In the genomic region with DNA sequence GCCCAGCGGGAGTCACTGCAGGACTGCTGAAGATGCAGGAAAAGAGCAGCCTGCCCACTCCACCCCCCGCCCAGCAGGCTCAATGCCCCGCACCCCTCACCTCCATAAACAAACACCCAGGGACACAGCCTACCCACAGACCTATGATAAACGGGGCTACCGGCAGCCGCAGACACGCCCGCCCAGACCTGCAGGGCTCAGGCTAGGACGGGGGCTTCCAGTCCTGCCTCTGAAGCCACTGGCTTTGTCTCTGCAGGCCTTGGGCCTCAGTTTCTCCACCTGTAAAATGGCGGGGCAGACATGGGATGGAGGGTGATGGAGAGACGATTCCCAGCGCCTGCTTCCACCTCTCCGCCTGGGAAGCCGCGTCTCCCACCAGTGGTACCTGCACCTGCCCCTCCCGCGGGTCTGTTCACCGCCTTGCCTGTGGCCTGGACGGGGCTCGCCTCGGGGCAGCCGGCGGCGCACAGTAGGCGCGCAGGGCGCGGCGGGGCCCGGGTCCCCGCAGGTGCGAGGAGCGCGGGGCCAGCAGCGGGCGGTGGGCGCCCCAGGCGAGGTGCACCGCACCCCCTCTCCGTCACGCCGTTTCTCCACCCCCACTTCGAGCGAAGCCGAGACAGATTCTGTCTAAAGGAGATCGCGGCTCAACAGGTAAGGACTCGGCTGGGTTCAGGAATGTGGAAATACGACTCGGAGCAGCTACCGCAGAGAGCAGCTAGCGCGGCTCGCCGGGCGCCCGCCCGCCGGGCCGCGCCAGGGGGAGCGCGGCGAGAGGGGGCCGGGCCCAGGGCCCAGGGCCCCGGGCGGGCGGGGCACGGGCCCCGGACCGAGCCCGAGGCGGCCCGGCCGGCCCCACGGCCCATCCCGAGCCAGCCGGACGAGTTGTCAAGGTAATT, we compare ENCODE assay signal across 8 cellular contexts. TPM values are rescaled to one million over a fixed set of nuclear protein-coding genes. Genes with fewer than 3 reads are reported as not detected.
A peak's percentile ranks its signal among the peaks of the same experiment; 100 is the strongest.
DNase-seq lines count a peak whose midpoint lies in the region; ATAC-seq, FAIRE-seq and TF ChIP-seq lines count a peak whose summit lies in the region.

No MANE protein-coding gene starts in this region.

- H3K36me3 ChIP-seq in H7 (replicated peaks; ENCODE audit: control insufficient read depth, insufficient read depth, low read length) (no peaks in the 10 kb centered on the region), endothelial cell of umbilical vein (ENCODE audit: control insufficient read depth in 2 of 2, extremely low read depth in 1 of 2, insufficient read depth in 2 of 2, low read length in 2 of 2) (no peaks in the 10 kb centered on the region), neural progenitor cell (no peaks in the 10 kb centered on the region), GM23248 (ENCODE audit: low read depth) (no peaks in the 10 kb centered on the region)

- dilution Hi-C loops in endothelial cell of umbilical vein (cut with MboI; ENCODE audit: extremely low pct_ligation_motif_present, low sequenced_read_pairs), result no loop called here

- no peaks in the 10 kb centered on the region for H3K79me2 ChIP-seq in endothelial cell of umbilical vein (ENCODE audit: control insufficient read depth, insufficient read depth, low read length)
- no peaks in the 10 kb centered on the region for H3K79me2 ChIP-seq in neural progenitor cell (ENCODE audit: low read depth)
- H3K79me2 ChIP-seq in GM23248 (ENCODE audit: insufficient read depth), result no peaks in the 10 kb centered on the region

- 7 to 9% methylated on average over 50 to 76 of the region's 79 CpGs for WGBS in GM23248 (ENCODE audit: low coverage in 1 of 2, low lambda C conversion rate in 2 of 2, missing lambda C conversion rate in 2 of 2), 2 experiments

- H3K9me2 ChIP-seq in GM23248 (ENCODE audit: insufficient read depth), result no peaks in the 10 kb centered on the region

- ATAC-seq in Right ventricle myocardium superior (ENCODE audit: poor library complexity), result no peak

- peaks cover 61% of the 10 kb centered on the region for H3F3A ChIP-seq in neural progenitor cell (ENCODE audit: low read depth)
- no peaks in the 10 kb centered on the region for H3F3A ChIP-seq in GM23248 (ENCODE audit: insufficient read depth)

- H3K4me1 ChIP-seq in endothelial cell of umbilical vein (ENCODE audit: control insufficient read depth, extremely low read depth, insufficient read depth, low read length) (peaks cover 8% of the 10 kb centered on the region), neural progenitor cell (peaks cover 30% of the 10 kb centered on the region), GM23248 (ENCODE audit: insufficient read depth) (peaks cover 11% of the 10 kb centered on the region; the same call in 1 of the 2 replicates)

- CTCF ChIA-PET in endothelial cell of umbilical vein (lab: Charles Lee), result interaction anchor here (0.7 to 1.1 kb wide), 3 partner anchors 111 to 330 kb away, joined by 3 to 5 read pairs (median 4); no protein-coding TSS in a partner anchor

- H3K27me3 Mint-ChIP-seq in neural progenitor cell (ENCODE audit: insufficient read depth, low read depth), result peaks cover 31% of the 10 kb centered on the region

- intact Hi-C loops in endothelial cell of umbilical vein (cut with micrococcal nuclease), result no loop called here
- intact Hi-C loops in Right ventricle myocardium superior (cut with DNase I), result no loop called here

- TF ChIP-seq CTCF in endothelial cell of umbilical vein (IDR thresholded peaks at IDR 0.05; ENCODE audit: extremely low read depth in 1 of 2, insufficient read depth in 1 of 2, low read depth in 1 of 2, low read length in 2 of 2) (no peak), neural progenitor cell (IDR thresholded peaks at IDR 0.05) (no peak)

- H3K27me3 ChIP-seq in H7 (ENCODE audit: control insufficient read depth, insufficient read depth, low read length) (peaks cover 78% of the 10 kb centered on the region), endothelial cell of umbilical vein (ENCODE audit: control insufficient read depth in 2 of 2, insufficient read depth in 2 of 2, low read length in 2 of 2) (peaks cover 54 to 66% of the 10 kb centered on the region in 2 experiments), neural progenitor cell (peaks cover 91% of the 10 kb centered on the region), GM23248 (replicated peaks; ENCODE audit: insufficient read depth) (peaks cover 52% of the 10 kb centered on the region)

- H3K36me3 Mint-ChIP-seq in neural progenitor cell, result peaks cover 2% of the 10 kb centered on the region

- no peak for FAIRE-seq in endothelial cell of umbilical vein (lab: Jason Lieb, UNC)

- H3K4me3 ChIP-seq in H7 (ENCODE audit: insufficient read depth, low read depth, low read length), result no peak overlapping the region
- H3K4me3 ChIP-seq in endothelial cell of umbilical vein (replicated peaks in 1 of 3; ENCODE audit: insufficient read depth in 1 of 3, low read depth in 1 of 3, low read length in 3 of 3), result no peak overlapping the region
- H3K4me3 ChIP-seq in neural progenitor cell, result peak overlapping the region; percentile 55
- H3K4me3 ChIP-seq in GM23248, result no peak overlapping the region

- H3K9me1 ChIP-seq in endothelial cell of umbilical vein (replicated peaks; ENCODE audit: control insufficient read depth, extremely low read depth, insufficient read depth, low read length), result no peaks in the 10 kb centered on the region

- no peaks in the 10 kb centered on the region for H3K9me3 Mint-ChIP-seq in neural progenitor cell

- no TSS peak for BruUV-seq in endothelial cell of umbilical vein (replicated peaks; lab: Mats Ljungman, UMichigan)

- H3K9ac ChIP-seq in endothelial cell of umbilical vein (replicated peaks; ENCODE audit: extremely low read depth, insufficient read depth, low read length) (no peak overlapping the region), neural progenitor cell (no peak overlapping the region), GM23248 (no peak overlapping the region)

- H2AFZ ChIP-seq in endothelial cell of umbilical vein (ENCODE audit: low read depth, low read length) (no peak overlapping the region), neural progenitor cell (replicated peaks) (no peak overlapping the region), GM23248 (no peak overlapping the region)

- DNase-seq in H7, result peak; percentile 81
- DNase-seq in NCI-H2171 treated with DMSO at 0.1 percent for 48 hours (lab: John Stamatoyannopoulos, UW), result peak; percentile 52
- no peak for DNase-seq in endothelial cell of umbilical vein (ENCODE audit: low read depth, low spot score)
- peak; percentile 60 for DNase-seq in neural progenitor cell (ENCODE audit: low spot score)
- no peak for DNase-seq in activated T-cell treated with anti-CD3 and anti-CD28 coated beads, Interleukin-2, amount 50 U/mL, for 1 hour
- DNase-seq in GM23248, result no peak
- no peak for DNase-seq in OCI-M1 (lab: John Stamatoyannopoulos, UW)
- no peak for DNase-seq in Right ventricle myocardium superior

- H3K4me1 Mint-ChIP-seq in neural progenitor cell, result peaks cover 29% of the 10 kb centered on the region

- no peak overlapping the region for H3K27ac Mint-ChIP-seq in neural progenitor cell

- TF ChIP-seq POLR2A in endothelial cell of umbilical vein (IDR thresholded peaks at IDR 0.05; ENCODE audit: low read depth, low read length), result no peak

- no peak overlapping the region for H3K27ac ChIP-seq in endothelial cell of umbilical vein (ENCODE audit: insufficient read depth, low read depth, low read length)
- H3K27ac ChIP-seq in neural progenitor cell, result no peak overlapping the region
- no peak overlapping the region for H3K27ac ChIP-seq in GM23248

- no peak overlapping the region for H3K4me2 ChIP-seq in endothelial cell of umbilical vein (ENCODE audit: insufficient read depth, low read length)
- H3K4me2 ChIP-seq in neural progenitor cell, result peak overlapping the region; percentile 99
- no peak overlapping the region for H3K4me2 ChIP-seq in GM23248 (ENCODE audit: unreplicated experiment)

- H3K4me3 Mint-ChIP-seq in neural progenitor cell, result peak overlapping the region; percentile 87

- H4K20me1 ChIP-seq in endothelial cell of umbilical vein (replicated peaks; ENCODE audit: control insufficient read depth, extremely low read depth, insufficient read depth, low read length), result no peaks in the 10 kb centered on the region
- peaks cover 45% of the 10 kb centered on the region for H4K20me1 ChIP-seq in neural progenitor cell (ENCODE audit: low read depth)
- no peaks in the 10 kb centered on the region for H4K20me1 ChIP-seq in GM23248 (ENCODE audit: insufficient read depth)

- POLR2A ChIA-PET in endothelial cell of umbilical vein (lab: Charles Lee), result no interaction called here

- in situ Hi-C loops in GM23248 (cut with MboI), result no loop called here

- H3K9me3 ChIP-seq in endothelial cell of umbilical vein (replicated peaks; ENCODE audit: control insufficient read depth, insufficient read depth, low read length) (no peaks in the 10 kb centered on the region), neural progenitor cell (ENCODE audit: low read depth) (no peaks in the 10 kb centered on the region), GM23248 (ENCODE audit: low read depth) (no peaks in the 10 kb centered on the region)

TF ChIP-seq in endothelial cell of umbilical vein, 7 proteins besides CTCF, POLR2A, EP300 and RAD21:
- TF ChIP-seq EZH2 (IDR thresholded peaks at IDR 0.05; ENCODE audit: borderline replicate concordance, low read depth, low read length, severe bottlenecking) (peak; percentile 99), JUN (IDR thresholded peaks at IDR 0.05; ENCODE audit: borderline replicate concordance, insufficient read depth, insufficient read length, low read depth) (no peak)
- TF ChIP-seq, protein P1, sequence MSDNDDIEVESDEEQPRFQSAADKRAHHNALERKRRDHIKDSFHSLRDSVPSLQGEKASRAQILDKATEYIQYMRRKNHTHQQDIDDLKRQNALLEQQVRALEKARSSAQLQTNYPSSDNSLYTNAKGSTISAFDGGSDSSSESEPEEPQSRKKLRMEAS (IDR thresholded peaks at IDR 0.05; ENCODE audit: insufficient read depth, insufficient read length), result no peak

RNA-seq across cellular contexts. Expression of a gene that starts 1.4 kb away (rescaled TPM):
- total RNA-seq in H7 (2014; rRNA removed; shearing (Covaris generic)), result 0.10 TPM in 1 of 2 replicates, not detected in the other
- total RNA-seq in endothelial cell of umbilical vein, result not detected in 2 replicates
- polyA plus RNA-seq in endothelial cell of umbilical vein, result not detected in 2 replicates
- polyA plus RNA-seq in endothelial cell of umbilical vein (2011; cell fraction: cytosol; rRNA removed), result not detected in 2 replicates
- polyA plus RNA-seq in endothelial cell of umbilical vein (2011; cell fraction: nucleus; rRNA removed), result not detected in 2 replicates
- not detected in 2 replicates for polyA plus RNA-seq in endothelial cell of umbilical vein (2012)
- not detected in 2 replicates for polyA minus RNA-seq in endothelial cell of umbilical vein
- polyA minus RNA-seq in endothelial cell of umbilical vein (2011; cell fraction: cytosol; rRNA and poly(A)+ RNA removed), result 5.2 TPM
- not detected in 2 replicates for polyA minus RNA-seq in endothelial cell of umbilical vein (2011; cell fraction: nucleus; rRNA and poly(A)+ RNA removed)
- 1.8 and 3.5 TPM in 2 replicates for total RNA-seq in neural progenitor cell (ENCODE audit: low replicate concordance)
- total RNA-seq in GM23248 (2014; rRNA removed; shearing (Covaris generic)), result 0.25 TPM in 1 of 2 replicates, not detected in the other
- 0.10 TPM in 1 of 2 replicates, not detected in the other for polyA plus RNA-seq in GM23248 (2016; fragmentation: Nextera tagmentation; extraction: Ambion mirVana)
- total RNA-seq in Right ventricle myocardium superior, result not detected

Comparison
In these comparisons a context has a peak if more than half of its experiments do, and no peak if none do; other contexts are left out.
1. DNase-seq: peak in H7 (single experiment), NCI-H2171 treated with DMSO at 0.1 percent for 48 hours (single experiment) and neural progenitor cell (single experiment); none in endothelial cell of umbilical vein (single experiment), activated T-cell treated with anti-CD3 and anti-CD28 coated beads, Interleukin-2, amount 50 U/mL, for 1 hour (single experiment), GM23248 (single experiment), OCI-M1 (single experiment) and Right ventricle myocardium superior (single experiment).